In genomic region chr2:11320698-11321492, GRCh38 we compare ENCODE assay signal across 1 cellular context.
TF ChIP-seq lines count a peak whose summit lies in the region.

No MANE protein-coding gene starts in this region.

TF ChIP-seq in K562, 482 proteins besides CTCF, POLR2A, EP300 and RAD21:
- no peak for TF ChIP-seq RBBP5 (IDR thresholded peaks at IDR 0.05; ENCODE audit: borderline replicate concordance, insufficient read depth, low read length, poor library complexity, severe bottlenecking)
- TF ChIP-seq ZBED1 (IDR thresholded peaks at IDR 0.05), result no peak
- no peak for TF ChIP-seq POU5F1 (IDR thresholded peaks at IDR 0.05; ENCODE audit: borderline replicate concordance, low read depth, low read length, partially characterized antibody)
- 0 out of 4 replicates have a peak, but pooled peaks of 1 of the 2 experiments have one; percentile 26 for TF ChIP-seq MLLT1 (IDR thresholded peaks at IDR 0.05)
- no peak for TF ChIP-seq REST (CRISPR knock-in tag; IDR thresholded peaks at IDR 0.05; ENCODE audit: low read depth)
- no peak for TF ChIP-seq DNMT1 (IDR thresholded peaks at IDR 0.05)
- no peak for TF ChIP-seq ZBTB34 (CRISPR knock-in tag; IDR thresholded peaks at IDR 0.05)
- no peak for TF ChIP-seq CREB5 (CRISPR knock-in tag; IDR thresholded peaks at IDR 0.05)
- no peak for TF ChIP-seq LCOR (CRISPR knock-in tag; IDR thresholded peaks at IDR 0.05)
- no peak for TF ChIP-seq PHF20 (IDR thresholded peaks at IDR 0.05; ENCODE audit: partially characterized antibody)
- TF ChIP-seq THRA (IDR thresholded peaks at IDR 0.05), result no peak
- TF ChIP-seq MCM7 (IDR thresholded peaks at IDR 0.05), result no peak
- no peak for TF ChIP-seq ATF3 (IDR thresholded peaks at IDR 0.05)
- no peak for TF ChIP-seq ATF3 (CRISPR knock-in tag; conservative IDR thresholded peaks at IDR 0.05)
- TF ChIP-seq CTCFL (IDR thresholded peaks at IDR 0.05; ENCODE audit: borderline replicate concordance, insufficient read depth, low read depth, low read length, poor library complexity, severe bottlenecking), result peak; percentile 43
- TF ChIP-seq SMC3 (conservative IDR thresholded peaks at IDR 0.05; ENCODE audit: insufficient read depth, low read depth, low read length), result no peak
